37 cellular contexts compared by ENCODE assay signal in the genomic region with DNA sequence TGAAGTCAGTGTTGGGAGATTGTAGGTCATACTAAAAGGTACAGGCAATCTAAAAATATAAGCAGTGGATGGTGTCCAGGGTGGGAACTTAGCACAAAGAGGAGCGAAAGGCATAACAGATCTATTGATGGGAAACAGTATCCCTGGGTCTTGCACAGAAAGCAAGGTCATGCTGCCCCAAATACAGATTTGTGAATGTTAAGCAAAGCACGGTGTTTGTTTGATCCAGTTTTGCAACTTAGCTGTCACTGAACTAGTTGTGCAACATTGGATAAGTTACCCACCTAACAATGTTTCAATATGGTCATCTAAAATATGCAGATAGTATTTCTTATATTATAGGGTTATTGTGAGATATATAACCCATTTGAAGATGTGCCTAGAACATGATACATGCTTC.
"Had no signal": no experiment of that assay in that cellular context is flagged by ENCODE, and none has a peak within 500 bp of the region (broad histone marks: within the 10 kb centered on the region; RNA-seq: fewer than 3 reads in every experiment).

No MANE protein-coding gene starts in this region.

- ATAC-seq: activated CD8-positive, alpha-beta T cell treated with anti-CD3 and anti-CD28 coated beads for 36 hours; activated naive CD4-positive, alpha-beta T cell treated with anti-CD3 and anti-CD28 coated beads, Interleukin-2, amount 50 U/mL, for 72 hours; activated T-cell treated with anti-CD3 and anti-CD28 coated beads, Interleukin-2, amount 50 U/mL, for 4 hours; activated T-cell treated with anti-CD3 and anti-CD28 coated beads, Interleukin-2, amount 50 U/mL, for 72 hours; activated T-helper 17 cell treated with anti-CD3 and anti-CD28 coated beads, Interleukin-2, amount 50 U/mL, for 72 hours; body of pancreas had no signal

- H3K36me3 ChIP-seq: adrenal gland, brain microvascular endothelial cell, breast epithelium had no signal

- H3K4me1 ChIP-seq: adrenal gland, body of pancreas, breast epithelium had no signal

- H3K4me3 Mint-ChIP-seq: activated B cell treated with CpG ODN at 0.5 μM for 24 hours; activated CD4-positive, alpha-beta memory T cell treated with anti-CD3 and anti-CD28 coated beads for 36 hours; activated CD4-positive, alpha-beta T cell treated with anti-CD3 and anti-CD28 coated beads, Interleukin-2, amount 10 ng/mL, durations not matched to agents 24 days and 14 days; activated CD8-positive, alpha-beta T cell treated with anti-CD3 and anti-CD28 coated beads for 36 hours; activated naive CD4-positive, alpha-beta T cell treated with anti-CD3 and anti-CD28 coated beads for 36 hours; activated naive CD8-positive, alpha-beta T cell treated with anti-CD3 and anti-CD28 coated beads for 36 hours; activated T-cell treated with anti-CD3 and anti-CD28 coated beads, Interleukin-2, amount 50 U/mL, for 4 hours; activated T-cell treated with anti-CD3 and anti-CD28 coated beads, Interleukin-2, amount 50 U/mL, for 72 hours; activated T-helper 1 cell treated with anti-CD3 and anti-CD28 coated beads, Interleukin-12 subunit alpha, Interleukin-12 subunit beta, Interleukin-2, Interleukin-4 antibody, amounts not matched to agents 30 ng/mL and 10 ng/mL and 1 ng/mL, durations not matched to agents 14 hours and 24 hours and 36 hours; activated T-helper 17 cell treated with anti-CD3 and anti-CD28 coated beads, Interleukin-2, amount 50 U/mL, for 72 hours; T-helper 1 cell treated with Interleukin-12 subunit alpha and Interleukin-12 subunit beta and Interleukin-4 antibody, amounts not matched to agents 30 μg/mL and 1 μg/mL, for 36 hours; T-helper 2 cell treated with Interferon-gamma antibody and Interleukin-4, amounts not matched to agents 5 μg/mL and 100 μg/mL, for 36 hours had no signal

- H3K27ac Mint-ChIP-seq: activated B cell treated with CpG ODN at 0.5 μM for 24 hours; activated CD4-positive, alpha-beta memory T cell treated with anti-CD3 and anti-CD28 coated beads for 36 hours; activated CD4-positive, alpha-beta T cell treated with anti-CD3 and anti-CD28 coated beads, Interleukin-2, amount 10 ng/mL, durations not matched to agents 24 days and 14 days; activated CD8-positive, alpha-beta T cell treated with anti-CD3 and anti-CD28 coated beads for 36 hours; activated naive CD4-positive, alpha-beta T cell treated with anti-CD3 and anti-CD28 coated beads for 36 hours; activated naive CD4-positive, alpha-beta T cell treated with anti-CD3 and anti-CD28 coated beads, Interleukin-2, amount 50 U/mL, for 72 hours; activated naive CD8-positive, alpha-beta T cell treated with anti-CD3 and anti-CD28 coated beads for 36 hours; activated T-cell treated with anti-CD3 and anti-CD28 coated beads, Interleukin-2, amount 50 U/mL, for 72 hours; activated T-helper 1 cell treated with anti-CD3 and anti-CD28 coated beads, Interleukin-12 subunit alpha, Interleukin-12 subunit beta, Interleukin-2, Interleukin-4 antibody, amounts not matched to agents 30 ng/mL and 10 ng/mL and 1 ng/mL, durations not matched to agents 14 hours and 24 hours and 36 hours; activated T-helper 17 cell treated with anti-CD3 and anti-CD28 coated beads, Interleukin-2, amount 50 U/mL, for 72 hours; T-helper 1 cell treated with Interleukin-12 subunit alpha and Interleukin-12 subunit beta and Interleukin-4 antibody, amounts not matched to agents 30 μg/mL and 1 μg/mL, for 36 hours; T-helper 2 cell treated with Interferon-gamma antibody and Interleukin-4, amounts not matched to agents 5 μg/mL and 100 μg/mL, for 36 hours had no signal

- H3K9me3 Mint-ChIP-seq: activated B cell treated with CpG ODN at 0.5 μM for 24 hours; activated CD4-positive, alpha-beta memory T cell treated with anti-CD3 and anti-CD28 coated beads for 36 hours; activated CD4-positive, alpha-beta T cell treated with anti-CD3 and anti-CD28 coated beads, Interleukin-2, amount 10 ng/mL, durations not matched to agents 24 days and 14 days; activated CD8-positive, alpha-beta T cell treated with anti-CD3 and anti-CD28 coated beads for 36 hours; activated naive CD4-positive, alpha-beta T cell treated with anti-CD3 and anti-CD28 coated beads for 36 hours; activated naive CD4-positive, alpha-beta T cell treated with anti-CD3 and anti-CD28 coated beads, Interleukin-2, amount 50 U/mL, for 72 hours; activated naive CD8-positive, alpha-beta T cell treated with anti-CD3 and anti-CD28 coated beads for 36 hours; activated T-cell treated with anti-CD3 and anti-CD28 coated beads, Interleukin-2, amount 50 U/mL, for 4 hours; activated T-cell treated with anti-CD3 and anti-CD28 coated beads, Interleukin-2, amount 50 U/mL, for 72 hours; activated T-helper 1 cell treated with anti-CD3 and anti-CD28 coated beads, Interleukin-12 subunit alpha, Interleukin-12 subunit beta, Interleukin-2, Interleukin-4 antibody, amounts not matched to agents 30 ng/mL and 10 ng/mL and 1 ng/mL, durations not matched to agents 14 hours and 24 hours and 36 hours; activated T-helper 17 cell treated with anti-CD3 and anti-CD28 coated beads, Interleukin-2, amount 50 U/mL, for 72 hours; T-helper 1 cell treated with Interleukin-12 subunit alpha and Interleukin-12 subunit beta and Interleukin-4 antibody, amounts not matched to agents 30 μg/mL and 1 μg/mL, for 36 hours; T-helper 2 cell treated with Interferon-gamma antibody and Interleukin-4, amounts not matched to agents 5 μg/mL and 100 μg/mL, for 36 hours had no signal

- H3K9me3 ChIP-seq: adrenal gland, body of pancreas, breast epithelium had no signal

- H3K36me3 Mint-ChIP-seq: activated CD4-positive, alpha-beta memory T cell treated with anti-CD3 and anti-CD28 coated beads for 36 hours; activated naive CD4-positive, alpha-beta T cell treated with anti-CD3 and anti-CD28 coated beads, Interleukin-2, amount 50 U/mL, for 72 hours; activated naive CD8-positive, alpha-beta T cell treated with anti-CD3 and anti-CD28 coated beads for 36 hours had no signal

- H3K27ac ChIP-seq: adrenal gland, body of pancreas, brain microvascular endothelial cell, breast epithelium, VCaP had no signal

- H3K4me1 Mint-ChIP-seq: activated B cell treated with CpG ODN at 0.5 μM for 24 hours; activated CD4-positive, alpha-beta T cell treated with anti-CD3 and anti-CD28 coated beads, Interleukin-2, amount 10 ng/mL, durations not matched to agents 24 days and 14 days; activated naive CD8-positive, alpha-beta T cell treated with anti-CD3 and anti-CD28 coated beads for 36 hours; activated T-helper 17 cell treated with anti-CD3 and anti-CD28 coated beads, Interleukin-2, amount 50 U/mL, for 72 hours had no signal

- DNase-seq: activated B cell treated with CpG ODN at 0.5 μM for 24 hours; activated CD4-positive, alpha-beta memory T cell treated with anti-CD3 and anti-CD28 coated beads for 36 hours; activated CD4-positive, alpha-beta T cell treated with anti-CD3 and anti-CD28 coated beads for 4 hours; activated CD4-positive, alpha-beta T cell treated with anti-CD3 and anti-CD28 coated beads, Interleukin-2, amount 10 ng/mL, durations not matched to agents 24 days and 14 days; activated CD4-positive, alpha-beta T cell treated with anti-CD3 and anti-CD28 coated beads, Interleukin-2, amount 50 U/mL, for 1 hour; activated CD4-positive, alpha-beta T cell treated with anti-CD3 and anti-CD28 coated beads, Interleukin-2, amount 50 U/mL, for 4 hours; activated CD4-positive, CD25-positive, alpha-beta regulatory T cell treated with anti-CD3 and anti-CD28 coated beads, Interleukin-2, amount 50 U/mL, for 72 hours; activated CD8-positive, alpha-beta memory T cell treated with anti-CD3 and anti-CD28 coated beads, Interleukin-2, amount 50 U/mL, for 4 hours; activated CD8-positive, alpha-beta T cell treated with anti-CD3 and anti-CD28 coated beads for 36 hours; activated effector memory CD4-positive, alpha-beta T cell treated with anti-CD3 and anti-CD28 coated beads, Interleukin-2, amount 50 U/mL, for 16 hours; activated gamma-delta T cell treated with Interleukin-2 at 50 U/mL for 16 hours; activated naive CD4-positive, alpha-beta T cell; activated naive CD4-positive, alpha-beta T cell treated with anti-CD3 and anti-CD28 coated beads for 36 hours; activated naive CD4-positive, alpha-beta T cell treated with anti-CD3 and anti-CD28 coated beads, Interleukin-2, amount 50 U/mL, for 16 hours; activated naive CD8-positive, alpha-beta T cell treated with anti-CD3 and anti-CD28 coated beads for 36 hours; activated T-cell treated with anti-CD3 and anti-CD28 coated beads for 4 hours; activated T-cell treated with anti-CD3 and anti-CD28 coated beads, Interleukin-2, amount 50 U/mL, for 1 hour; activated T-cell treated with anti-CD3 and anti-CD28 coated beads, Interleukin-2, amount 50 U/mL, for 4 hours; activated T-cell treated with anti-CD3 and anti-CD28 coated beads, Interleukin-2, amount 50 U/mL, for 72 hours; adrenal gland; amniotic stem cell; aorta; body of pancreas; brain microvascular endothelial cell; central memory CD4-positive, alpha-beta T cell; T-helper 1 cell; T-helper 2 cell; T-helper 9 cell had no signal

- FAIRE-seq: astrocyte, TTC549 had no signal

- H3K27me3 ChIP-seq: adrenal gland, body of pancreas, brain microvascular endothelial cell, breast epithelium had no signal

- H3K4me3 ChIP-seq: adrenal gland, body of pancreas, breast epithelium had no signal
